8 cellular contexts compared by ENCODE assay signal in the genomic region with DNA sequence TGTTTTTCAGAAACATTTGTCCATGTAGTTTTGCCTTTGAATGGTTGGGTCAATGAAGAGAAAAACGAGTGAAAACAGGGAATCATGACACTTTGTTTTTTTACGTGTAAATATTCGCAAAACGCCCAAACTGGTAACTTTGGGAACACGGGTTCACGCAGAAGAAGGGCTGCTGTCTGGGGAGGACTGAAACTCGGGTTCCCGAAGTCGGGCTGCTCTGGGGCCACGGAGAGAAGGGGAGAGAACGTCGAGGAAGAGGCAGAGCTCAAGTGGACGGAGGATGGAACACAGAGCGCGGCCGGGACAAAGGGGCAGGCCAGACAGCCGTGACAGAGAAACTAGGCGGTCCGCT. TPM values are rescaled to one million over a fixed set of nuclear protein-coding genes. Genes with fewer than 3 reads are reported as not detected.
A peak's percentile ranks its signal among the peaks of the same experiment; 100 is the strongest.
DNase-seq lines count a peak whose midpoint lies in the region; ATAC-seq and TF ChIP-seq lines count a peak whose summit lies in the region.

No MANE protein-coding gene starts in this region.

- POLR2A ChIA-PET in PC-3 (lab: Charles Lee; ENCODE audit: unreplicated experiment) = interaction anchor here (0.5 to 0.6 kb wide), 2 partner anchors 21 to 55 kb away, joined by 3 read pairs; no protein-coding TSS in a partner anchor

- peaks cover 15% of the 10 kb centered on the region for H3K4me1 Mint-ChIP-seq in endothelial cell (ENCODE audit: unreplicated experiment)
- peaks cover 17% of the 10 kb centered on the region for H3K4me1 Mint-ChIP-seq in nephron

- H3K9me3 Mint-ChIP-seq in endothelial cell (ENCODE audit: unreplicated experiment) (no peaks in the 10 kb centered on the region), nephron (peaks cover 8% of the 10 kb centered on the region)

- peaks cover 7% of the 10 kb centered on the region for H3K27me3 Mint-ChIP-seq in endothelial cell (ENCODE audit: unreplicated experiment)
- H3K27me3 Mint-ChIP-seq in nephron (ENCODE audit: low read depth) = peaks cover 3% of the 10 kb centered on the region

- H2AFZ ChIP-seq in PC-3 (ENCODE audit: low read length) = peak overlapping the region; percentile 87

- peak; percentile 38 for ATAC-seq in HG02623 (IDR thresholded peaks at IDR 0.05; ENCODE audit: unreplicated experiment)
- ATAC-seq in PC-3 = peak; percentile 61

- TF ChIP-seq CTCF in PC-3 (conservative IDR thresholded peaks at IDR 0.05; ENCODE audit: low read depth, low read length) (no peak), endothelial cell (IDR thresholded peaks at IDR 0.05; ENCODE audit: unreplicated experiment) (no peak), nephron (IDR thresholded peaks at IDR 0.05; ENCODE audit: unreplicated experiment in 3 of 3) (no peak)

- H3K27ac ChIP-seq in PC-3 (ENCODE audit: low read length) = peak overlapping the region; percentile 61

- peak in 3 of 4 experiments; percentile 16 to 28 (median 19) for DNase-seq in activated CD4-positive, CD25-positive, alpha-beta regulatory T cell (lab: John Stamatoyannopoulos, UW)
- DNase-seq in activated CD4-positive, CD25-positive, alpha-beta regulatory T cell treated with anti-CD3 and anti-CD28 coated beads, Interleukin-2, amount 50 U/mL, for 72 hours = no peak
- no peak for DNase-seq in PC-3
- no peak for DNase-seq in endothelial cell (ENCODE audit: low spot score)
- no peak for DNase-seq in foreskin melanocyte
- DNase-seq in HCEC 1CT = no peak

- H3K4me3 ChIP-seq in PC-3 (ENCODE audit: low read length) = peak overlapping the region; percentile 81

- CTCF ChIA-PET in PC-3 (lab: Charles Lee) = no interaction called here

- peak overlapping the region; percentile 96 for H3K4me3 Mint-ChIP-seq in endothelial cell (ENCODE audit: unreplicated experiment)
- peak overlapping the region; percentile 86 to 95 (median 93) for H3K4me3 Mint-ChIP-seq in nephron

- H3K27ac Mint-ChIP-seq in endothelial cell (ENCODE audit: unreplicated experiment) (peak overlapping the region; percentile 99), nephron (peak overlapping the region; percentile 93 to 97 (median 97))

- no peaks in the 10 kb centered on the region for H3K9me2 ChIP-seq in PC-3 (replicated peaks; ENCODE audit: low read length)

- H3F3A ChIP-seq in PC-3 (ENCODE audit: low read length, unreplicated experiment) = no peaks in the 10 kb centered on the region

- H3K4me1 ChIP-seq in PC-3 (ENCODE audit: insufficient read depth, low read length) = peaks cover 6% of the 10 kb centered on the region

- H3K27me3 ChIP-seq in PC-3 (ENCODE audit: low read length) = no peaks in the 10 kb centered on the region

- H3K4me2 ChIP-seq in PC-3 (ENCODE audit: low read length) = peak overlapping the region; percentile 95

- BruUV-seq in PC-3 (replicated peaks; lab: Mats Ljungman, UMichigan) = TSS peak; percentile 51

- no peaks in the 10 kb centered on the region for H3K36me3 ChIP-seq in PC-3 (ENCODE audit: low read depth, low read length)

- H3K9me3 ChIP-seq in PC-3 (ENCODE audit: low read length) = no peaks in the 10 kb centered on the region

- intact Hi-C loops in PC-3 (cut with micrococcal nuclease) = loop anchor here (2.0 to 10.0 kb wide), 2 partner anchors 264 to 1556 kb away; a partner anchor contains a TSS

- H3K36me3 Mint-ChIP-seq in endothelial cell (ENCODE audit: low read depth, unreplicated experiment) (peaks cover 8% of the 10 kb centered on the region), nephron (ENCODE audit: low read depth) (peaks cover 8% of the 10 kb centered on the region)

- peaks cover 14% of the 10 kb centered on the region; the same call in 1 of the 2 replicates for H3K79me2 ChIP-seq in PC-3 (ENCODE audit: low read length)

- H4K20me1 ChIP-seq in PC-3 (ENCODE audit: low read length) = no peaks in the 10 kb centered on the region

- H3K9ac ChIP-seq in PC-3 (ENCODE audit: low read length) = peak overlapping the region; percentile 72

RNA-seq across cellular contexts. Expression of a gene that starts 0.5 kb away (rescaled TPM):
- 4.5 and 6.0 TPM in 2 replicates for total RNA-seq in PC-3 (2014; rRNA removed)
- total RNA-seq in endothelial cell (ENCODE audit: unreplicated experiment) = 16.0 TPM

RNA-seq across cellular contexts. Expression of a gene that starts 43.0 kb away (rescaled TPM):
- total RNA-seq in PC-3 (2014; rRNA removed) (5.8 and 6.5 TPM in 2 replicates), endothelial cell (ENCODE audit: unreplicated experiment) (52.3 TPM)

Comparison
In these comparisons a context has a peak if more than half of its experiments do, and no peak if none do; other contexts are left out.
1. DNase-seq: peak in activated CD4-positive, CD25-positive, alpha-beta regulatory T cell (3 of 4); none in activated CD4-positive, CD25-positive, alpha-beta regulatory T cell treated with anti-CD3 and anti-CD28 coated beads, Interleukin-2, amount 50 U/mL, for 72 hours (single experiment), PC-3 (single experiment), endothelial cell (single experiment), foreskin melanocyte (single experiment) and HCEC 1CT (single experiment).